1 cellular context compared by ENCODE assay signal in the genomic region with DNA sequence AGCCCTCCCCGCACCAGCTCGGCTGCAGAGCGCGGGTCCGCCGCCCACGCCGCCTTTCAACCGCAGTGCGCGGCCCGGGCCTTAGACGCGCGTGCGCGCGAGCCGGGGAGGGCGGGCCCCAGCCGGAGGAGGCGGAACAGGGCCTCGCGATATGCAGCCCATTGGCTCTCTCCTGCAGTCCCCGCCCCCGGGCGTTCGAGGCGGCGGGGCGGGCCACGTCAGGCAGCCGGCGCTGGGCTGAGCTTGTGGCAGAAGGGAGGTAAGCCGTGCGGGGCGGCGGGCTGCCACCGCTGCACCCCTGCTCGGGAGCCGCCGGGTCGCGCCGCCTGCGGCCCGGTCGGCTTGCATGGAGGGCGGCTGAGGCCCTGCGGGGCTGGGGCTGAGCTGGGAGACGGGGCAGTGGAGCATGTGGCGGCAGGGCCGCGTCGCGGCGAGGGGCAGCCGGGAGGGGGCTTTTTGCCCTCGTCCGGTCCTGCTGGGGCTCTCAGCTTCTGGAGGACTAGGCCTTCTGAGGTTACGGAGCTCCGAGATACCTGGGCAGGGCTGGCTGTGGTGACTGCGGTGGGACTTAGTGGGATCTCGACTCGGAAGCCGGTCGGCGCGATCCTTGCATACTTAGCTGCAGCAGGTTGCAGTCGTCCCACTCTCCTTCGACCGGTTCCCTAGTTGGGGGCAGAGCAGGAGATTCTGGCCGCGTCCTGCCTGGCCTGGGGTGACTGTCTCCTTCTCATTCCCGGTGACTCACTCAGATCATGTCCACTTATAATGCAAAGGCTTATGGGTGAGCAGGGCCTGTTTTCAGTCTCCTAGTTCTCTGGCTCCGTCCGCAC.
A peak's percentile ranks its signal among the peaks of the same experiment; 100 is the strongest.
TF ChIP-seq lines count a peak whose summit lies in the region.

Gene FOCAD, plus strand, starts transcription at position 225 of the 830 bp plus-strand sequence. CDS start 31,095 bp downstream, outside the sequence.

TF ChIP-seq in IMR-90, 13 proteins besides CTCF, POLR2A, EP300 and RAD21:
- TF ChIP-seq FOS (IDR thresholded peaks at IDR 0.05; ENCODE audit: low read depth, low read length) (0 out of 2 replicates have a peak, but pooled peaks have one; percentile 40), NFE2L2 (IDR thresholded peaks at IDR 0.05; ENCODE audit: low read depth, low read length) (no peak), RCOR1 (IDR thresholded peaks at IDR 0.05; ENCODE audit: insufficient replicate concordance, low read length) (no peak), CHD1 (IDR thresholded peaks at IDR 0.05; ENCODE audit: low read depth, low read length) (no peak), CEBPB (IDR thresholded peaks at IDR 0.05; ENCODE audit: low read depth, low read length) (no peak), USF2 (IDR thresholded peaks at IDR 0.05; ENCODE audit: low read depth, low read length) (no peak), MAZ (IDR thresholded peaks at IDR 0.05; ENCODE audit: borderline replicate concordance, low read depth, low read length) (peak; percentile 80; the same call in 1 of the 2 replicates), RFX5 (IDR thresholded peaks at IDR 0.05; ENCODE audit: low read depth, low read length) (no peak), MXI1 (IDR thresholded peaks at IDR 0.05; ENCODE audit: borderline replicate concordance, low read depth, low read length) (peak; percentile 70; the same call in 1 of the 2 replicates), SMC3 (IDR thresholded peaks at IDR 0.05; ENCODE audit: low read depth, low read length) (no peak), BHLHE40 (IDR thresholded peaks at IDR 0.05; ENCODE audit: low read depth, low read length) (no peak), MAFK (IDR thresholded peaks at IDR 0.05; ENCODE audit: low read depth, low read length) (no peak)
- TF ChIP-seq, protein P1, sequence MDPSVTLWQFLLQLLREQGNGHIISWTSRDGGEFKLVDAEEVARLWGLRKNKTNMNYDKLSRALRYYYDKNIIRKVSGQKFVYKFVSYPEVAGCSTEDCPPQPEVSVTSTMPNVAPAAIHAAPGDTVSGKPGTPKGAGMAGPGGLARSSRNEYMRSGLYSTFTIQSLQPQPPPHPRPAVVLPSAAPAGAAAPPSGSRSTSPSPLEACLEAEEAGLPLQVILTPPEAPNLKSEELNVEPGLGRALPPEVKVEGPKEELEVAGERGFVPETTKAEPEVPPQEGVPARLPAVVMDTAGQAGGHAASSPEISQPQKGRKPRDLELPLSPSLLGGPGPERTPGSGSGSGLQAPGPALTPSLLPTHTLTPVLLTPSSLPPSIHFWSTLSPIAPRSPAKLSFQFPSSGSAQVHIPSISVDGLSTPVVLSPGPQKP (IDR thresholded peaks at IDR 0.05; ENCODE audit: borderline replicate concordance, low read depth, low read length) = no peak
